1 cellular context compared by ENCODE assay signal in genomic region chr10:48307584-48307983, GRCh38.
A peak's percentile ranks its signal among the peaks of the same experiment; 100 is the strongest.
TF ChIP-seq lines count a peak whose summit lies in the region.

No MANE protein-coding gene starts in this region.

TF ChIP-seq in GM12878, 131 proteins besides CTCF, POLR2A, EP300 and RAD21:
- no peak for TF ChIP-seq JUND (IDR thresholded peaks at IDR 0.05; ENCODE audit: low read depth, low read length)
- TF ChIP-seq ZNF24 (IDR thresholded peaks at IDR 0.05), result peak; percentile 90
- peak; percentile 44; the same call in 1 of the 2 replicates for TF ChIP-seq SIN3A (IDR thresholded peaks at IDR 0.05; ENCODE audit: low read depth, low read length)
